Comparison of ENCODE assay signal across 8 cellular contexts in genomic region chr22:20495861-20496681, GRCh38. TPM values are rescaled to one million over a fixed set of nuclear protein-coding genes. Genes with fewer than 3 reads are reported as not detected.
DNase-seq lines count a peak whose midpoint lies in the region; ATAC-seq and TF ChIP-seq lines count a peak whose summit lies in the region.

No MANE protein-coding gene starts in this region.

- DNase-seq in BE2C (peak; percentile 96), NCI-H524 treated with DMSO at 0.1 percent for 48 hours (lab: John Stamatoyannopoulos, UW) (peak; percentile 60), coronary artery (ENCODE audit: low spot score) (peak; percentile 93), left kidney (ENCODE audit: low read depth, low spot score) (peak; percentile 97)
- DNase-seq in activated CD4-positive, alpha-beta T cell treated with anti-CD3 and anti-CD28 coated beads, Interleukin-2, amount 10 ng/mL, durations not matched to agents 7 days and 5 days = peak; percentile 90
- DNase-seq in stimulated activated CD4-positive, alpha-beta T cell treated with anti-CD3 and anti-CD28 coated beads, Interleukin-1b, Interleukin-23, amount 100 ng/mL, for 48 hours = peak; percentile 92

- H3K4me1 Mint-ChIP-seq in activated CD4-positive, alpha-beta T cell treated with anti-CD3 and anti-CD28 coated beads, Interleukin-2, amount 10 ng/mL, durations not matched to agents 7 days and 5 days = peaks cover 31% of the 10 kb centered on the region

- POLR2A ChIA-PET in activated CD4-positive, alpha-beta T cell treated with anti-CD3 and anti-CD28 coated beads, Interleukin-2, amount 10 ng/mL, durations not matched to agents 7 days and 5 days (lab: Charles Lee) = interaction anchor here (1.1 kb wide), 1 partner anchor 32 kb away, joined by 3 read pairs; no protein-coding TSS in a partner anchor

- TF ChIP-seq CTCF in BE2C (IDR thresholded peaks at IDR 0.05; ENCODE audit: low read depth, low read length) = peak; percentile 87
- TF ChIP-seq CTCF in coronary artery (IDR thresholded peaks at IDR 0.05) = peak; percentile 76

- peak; percentile 83 for ATAC-seq in HG03354 (IDR thresholded peaks at IDR 0.05; ENCODE audit: poor library complexity, severe bottlenecking, unreplicated experiment)

- H3K36me3 ChIP-seq in BE2C = no peaks in the 10 kb centered on the region

- no peaks in the 10 kb centered on the region for H3K9me3 ChIP-seq in BE2C

- H3K4me3 ChIP-seq in BE2C (ENCODE audit: low read depth, low read length) = peak overlapping the region; percentile 71
- peak overlapping the region; percentile 86 for H3K4me3 ChIP-seq in coronary artery

- peaks cover 4% of the 10 kb centered on the region; the same call in 1 of the 2 replicates for H3K4me1 ChIP-seq in BE2C

- H3K36me3 Mint-ChIP-seq in activated CD4-positive, alpha-beta T cell treated with anti-CD3 and anti-CD28 coated beads, Interleukin-2, amount 10 ng/mL, durations not matched to agents 7 days and 5 days (ENCODE audit: low read depth) = peaks cover 11% of the 10 kb centered on the region

- peak overlapping the region; percentile 88 to 97 for H3K27ac ChIP-seq in coronary artery

- peak; percentile 72 for TF ChIP-seq POLR2A in GM19099 (IDR thresholded peaks at IDR 0.05; ENCODE audit: extremely low read depth, insufficient read length, low read depth)

- CTCF ChIA-PET in activated CD4-positive, alpha-beta T cell treated with anti-CD3 and anti-CD28 coated beads, Interleukin-2, amount 10 ng/mL, durations not matched to agents 7 days and 5 days (lab: Charles Lee) = interaction anchor here (1.0 kb wide), 1 partner anchor 78 kb away, joined by 3 read pairs; no protein-coding TSS in a partner anchor

- H3K27me3 ChIP-seq in BE2C = no peaks in the 10 kb centered on the region

- peak overlapping the region; percentile 85 for H3K27ac Mint-ChIP-seq in activated CD4-positive, alpha-beta T cell treated with anti-CD3 and anti-CD28 coated beads, Interleukin-2, amount 10 ng/mL, durations not matched to agents 7 days and 5 days

- no peaks in the 10 kb centered on the region for H3K27me3 Mint-ChIP-seq in activated CD4-positive, alpha-beta T cell treated with anti-CD3 and anti-CD28 coated beads, Interleukin-2, amount 10 ng/mL, durations not matched to agents 7 days and 5 days

- no peaks in the 10 kb centered on the region for H3K9me3 Mint-ChIP-seq in activated CD4-positive, alpha-beta T cell treated with anti-CD3 and anti-CD28 coated beads, Interleukin-2, amount 10 ng/mL, durations not matched to agents 7 days and 5 days

- H3K4me3 Mint-ChIP-seq in activated CD4-positive, alpha-beta T cell treated with anti-CD3 and anti-CD28 coated beads, Interleukin-2, amount 10 ng/mL, durations not matched to agents 7 days and 5 days = peak overlapping the region; percentile 82

RNA-seq across cellular contexts. Expression of gene KLHL22, which starts 0.5 kb away (rescaled TPM):
- polyA plus RNA-seq in BE2C (2012; ENCODE audit: insufficient read depth, insufficient read length, low read depth) = 41.4 TPM
- 10 to 100 TPM; 38.7 to 40.1 TPM for total RNA-seq in activated CD4-positive, alpha-beta T cell treated with anti-CD3 and anti-CD28 coated beads, Interleukin-2, amount 10 ng/mL, durations not matched to agents 7 days and 5 days

RNA-seq across cellular contexts. Expression of gene MED15, which starts 11.3 kb away (rescaled TPM):
- polyA plus RNA-seq in BE2C (2012; ENCODE audit: insufficient read depth, insufficient read length, low read depth) = 133 TPM
- total RNA-seq in activated CD4-positive, alpha-beta T cell treated with anti-CD3 and anti-CD28 coated beads, Interleukin-2, amount 10 ng/mL, durations not matched to agents 7 days and 5 days = 100 to 1,000 TPM; 141 to 182 TPM

RNA-seq across cellular contexts. Expression of gene SCARF2, which starts 58.4 kb away (rescaled TPM):
- 29.1 TPM for polyA plus RNA-seq in BE2C (2012; ENCODE audit: insufficient read depth, insufficient read length, low read depth)
- total RNA-seq in activated CD4-positive, alpha-beta T cell treated with anti-CD3 and anti-CD28 coated beads, Interleukin-2, amount 10 ng/mL, durations not matched to agents 7 days and 5 days = 1 to 10 TPM; 1.1 to 1.2 TPM

Comparison
In these comparisons a context has a peak if more than half of its experiments do, and no peak if none do; other contexts are left out.
1. Peak in every context shown above with its lines: DNase-seq, ATAC-seq, H3K4me3 ChIP-seq and H3K27ac ChIP-seq.